Comparison of ENCODE assay signal across 28 cellular contexts in the genomic region with DNA sequence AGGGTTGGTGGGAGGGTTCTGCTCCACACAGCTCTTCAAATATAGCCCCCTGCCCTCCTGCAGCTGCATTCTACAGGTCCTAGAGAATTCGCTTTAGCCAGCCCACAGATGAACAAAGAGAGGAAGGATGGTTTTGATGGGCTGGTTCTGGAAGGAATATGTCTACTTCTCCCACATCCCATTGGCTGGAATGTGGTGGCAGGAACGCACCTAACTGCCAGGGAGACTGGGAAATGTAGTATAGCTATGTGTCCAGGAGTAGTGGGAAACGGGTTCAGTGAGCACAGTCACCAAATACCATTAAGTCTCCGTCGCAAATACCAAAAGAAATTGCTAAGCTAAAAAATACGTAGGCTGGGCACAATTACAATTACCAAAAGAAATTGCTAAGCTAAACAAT. TPM values are rescaled to one million over a fixed set of nuclear protein-coding genes. Genes with fewer than 3 reads are reported as not detected.
"Had no signal": no experiment of that assay in that cellular context is flagged by ENCODE, and none has a peak within 500 bp of the region (broad histone marks: within the 10 kb centered on the region; RNA-seq: fewer than 3 reads in every experiment).

No MANE protein-coding gene starts in this region.

- H3K4me3 Mint-ChIP-seq: naive thymus-derived CD4-positive, alpha-beta T cell; natural killer cell; nephron; stimulated activated memory B cell treated with anti-CD40 and anti-IgM and Interleukin-4, amounts not matched to agents 10 μg/mL and 1 μg/mL and 100 μg/mL, for 72 hours had no signal

- H3K27ac Mint-ChIP-seq: naive thymus-derived CD4-positive, alpha-beta T cell; natural killer cell; nephron; progenitor cell of endocrine pancreas; stimulated activated memory B cell treated with anti-CD40 and anti-IgM and Interleukin-4, amounts not matched to agents 10 μg/mL and 1 μg/mL and 100 μg/mL, for 72 hours had no signal

- H3K27me3 ChIP-seq: ovary, right lobe of liver, sigmoid colon, stomach, thyroid gland, tibial nerve, upper lobe of left lung, vagina had no signal

- H3K9me3 Mint-ChIP-seq: natural killer cell had no signal

- H3K36me3 Mint-ChIP-seq: naive thymus-derived CD4-positive, alpha-beta T cell; natural killer cell; stimulated activated memory B cell treated with anti-CD40 and anti-IgM and Interleukin-4, amounts not matched to agents 10 μg/mL and 1 μg/mL and 100 μg/mL, for 72 hours had no signal

- H3K4me3 ChIP-seq: ovary, psoas muscle, right lobe of liver, sigmoid colon, stomach, thoracic aorta, thyroid gland, tibial nerve, upper lobe of left lung, vagina had no signal

- H3K79me2 ChIP-seq: parathyroid adenoma had no signal

- H3K4me1 ChIP-seq: parathyroid adenoma, psoas muscle, right lobe of liver, sigmoid colon, stomach, thyroid gland, tibial nerve, upper lobe of left lung, vagina had no signal

- H3K9me3 ChIP-seq: neutrophil, ovary, psoas muscle, right lobe of liver, stomach, thoracic aorta, thyroid gland, upper lobe of left lung, vagina had no signal

- H3K36me3 ChIP-seq: neutrophil, ovary, right lobe of liver, sigmoid colon, stomach, thoracic aorta, thyroid gland, tibial nerve, upper lobe of left lung, vagina had no signal

- H2AFZ ChIP-seq: parathyroid adenoma had no signal

- H3K27ac ChIP-seq: neutrophil, ovary, parathyroid adenoma, psoas muscle, right lobe of liver, sigmoid colon, stomach, thoracic aorta, thyroid gland, tibial nerve, upper lobe of left lung, vagina had no signal

- DNase-seq: naive thymus-derived CD4-positive, alpha-beta T cell; natural killer cell; nucleus accumbens; ovary; posterior cingulate gyrus; psoas muscle; right cardiac atrium; right lobe of liver; sigmoid colon; small intestine; stimulated activated CD4-positive, alpha-beta T cell treated with anti-CD3 and anti-CD28 coated beads, Interleukin-15, amount 100 ng/mL, for 24 hours; stimulated activated CD4-positive, alpha-beta T cell treated with anti-CD3 and anti-CD28 coated beads, Interleukin-4, amount 100 ng/mL, for 1 hour; stimulated activated CD4-positive, alpha-beta T cell treated with anti-CD3 and anti-CD28 coated beads, Interleukin-4, amount 100 ng/mL, for 4 hours; stimulated activated CD8-positive, alpha-beta memory T cell treated with anti-CD3 and anti-CD28 coated beads, Interleukin-4, amount 100 ng/mL, for 48 hours; stimulated activated naive CD4-positive, alpha-beta T cell; stimulated activated naive CD8-positive, alpha-beta T cell treated with anti-CD3 and anti-CD28 coated beads, Interleukin-15, Interleukin-2, amounts not matched to agents 100 U/mL and 50 U/mL, for 24 hours; stomach; thyroid gland; upper lobe of left lung had no signal

- H3K4me1 Mint-ChIP-seq: natural killer cell; nephron; stimulated activated memory B cell treated with anti-CD40 and anti-IgM and Interleukin-4, amounts not matched to agents 10 μg/mL and 1 μg/mL and 100 μg/mL, for 72 hours had no signal

- ATAC-seq: naive thymus-derived CD4-positive, alpha-beta T cell; natural killer cell; psoas muscle; right cardiac atrium; right lobe of liver; stimulated activated memory B cell treated with anti-CD40 and anti-IgM and Interleukin-4, amounts not matched to agents 10 μg/mL and 1 μg/mL and 100 μg/mL, for 72 hours; stimulated activated naive CD8-positive, alpha-beta T cell treated with anti-CD3 and anti-CD28 coated beads, Interleukin-15, Interleukin-2, amounts not matched to agents 100 U/mL and 50 U/mL, for 24 hours had no signal

- H3K27me3 Mint-ChIP-seq: progenitor cell of endocrine pancreas had no signal

RNA-seq across cellular contexts. Expression of a gene that starts 7.3 kb away (rescaled TPM):
- polyA plus RNA-seq: neural cell had no signal
